ENCODE assay signal across 22 cellular contexts in genomic region chr9:17588395-17588794, GRCh38. TPM values are rescaled to one million over a fixed set of nuclear protein-coding genes. Genes with fewer than 3 reads are reported as not detected.
"Had no signal": no experiment of that assay in that cellular context is flagged by ENCODE, and none has a peak within 500 bp of the region (broad histone marks: within the 10 kb centered on the region; RNA-seq: fewer than 3 reads in every experiment).

No MANE protein-coding gene starts in this region.

- H3K36me3 Mint-ChIP-seq: activated naive CD4-positive, alpha-beta T cell treated with anti-CD3 and anti-CD28 coated beads, Interleukin-2, amount 10 ng/mL, durations not matched to agents 7 days and 5 days; activated naive CD8-positive, alpha-beta T cell treated with anti-CD3 and anti-CD28 coated beads for 36 hours had no signal

- H3K4me1 Mint-ChIP-seq: activated naive CD4-positive, alpha-beta T cell treated with anti-CD3 and anti-CD28 coated beads, Interleukin-2, amount 10 ng/mL, durations not matched to agents 7 days and 5 days; activated naive CD8-positive, alpha-beta T cell treated with anti-CD3 and anti-CD28 coated beads for 36 hours; IgD-negative memory B cell; T-helper 17 cell had no signal

- H3K4me3 Mint-ChIP-seq: activated CD8-positive, alpha-beta T cell treated with anti-CD3 and anti-CD28 coated beads for 36 hours; activated naive CD4-positive, alpha-beta T cell treated with anti-CD3 and anti-CD28 coated beads, Interleukin-2, amount 10 ng/mL, durations not matched to agents 7 days and 5 days; activated naive CD8-positive, alpha-beta T cell treated with anti-CD3 and anti-CD28 coated beads for 36 hours; activated T-cell treated with anti-CD3 and anti-CD28 coated beads, Interleukin-2, amount 50 U/mL, for 72 hours; IgD-negative memory B cell; T-helper 17 cell had no signal

- DNase-seq: activated CD4-positive, alpha-beta T cell treated with anti-CD3 and anti-CD28 coated beads for 4 hours; activated CD8-positive, alpha-beta memory T cell treated with anti-CD3 and anti-CD28 coated beads, Interleukin-2, amount 50 U/mL, for 4 hours; activated CD8-positive, alpha-beta T cell treated with anti-CD3 and anti-CD28 coated beads for 36 hours; activated gamma-delta T cell treated with Interleukin-2 at 50 U/mL for 16 hours; activated naive CD4-positive, alpha-beta T cell treated with anti-CD3 and anti-CD28 coated beads, Interleukin-2, amount 10 ng/mL, durations not matched to agents 7 days and 5 days; activated naive CD8-positive, alpha-beta T cell treated with anti-CD3 and anti-CD28 coated beads for 36 hours; activated T-cell treated with anti-CD3 and anti-CD28 coated beads, Interleukin-2, amount 50 U/mL, for 72 hours; caudate nucleus; KG1; NCI-H1048; NCI-H1694; NCI-H2029 treated with DMSO at 0.1 percent for 48 hours; NCI-H748 treated with DMSO at 0.1 percent for 48 hours; PC-9; SIG-M5; T-helper 17 cell; T1000 had no signal

- ATAC-seq: activated CD4-positive, CD25-positive, alpha-beta regulatory T cell treated with anti-CD3 and anti-CD28 coated beads, Interleukin-2, amount 50 U/mL, for 24 hours; activated CD8-positive, alpha-beta T cell treated with anti-CD3 and anti-CD28 coated beads for 36 hours; activated T-cell treated with anti-CD3 and anti-CD28 coated beads, Interleukin-2, amount 50 U/mL, for 72 hours; T-helper 17 cell had no signal

- H3K4me3 ChIP-seq: PC-9 had no signal

- H3K4me2 ChIP-seq: PC-9 had no signal

- H3K27ac ChIP-seq: PC-9, VCaP had no signal

- H3K9me3 Mint-ChIP-seq: activated CD8-positive, alpha-beta T cell treated with anti-CD3 and anti-CD28 coated beads for 36 hours; activated naive CD4-positive, alpha-beta T cell treated with anti-CD3 and anti-CD28 coated beads, Interleukin-2, amount 10 ng/mL, durations not matched to agents 7 days and 5 days; activated naive CD8-positive, alpha-beta T cell treated with anti-CD3 and anti-CD28 coated beads for 36 hours; activated T-helper 2 cell treated with anti-CD3 and anti-CD28 coated beads, Interferon-gamma antibody, Interleukin-2, Interleukin-4, amounts not matched to agents 10 μg/mL and 5 μg/mL and 100 μg/mL, durations not matched to agents 14 hours and 24 hours and 36 hours had no signal

- H3K27me3 Mint-ChIP-seq: activated naive CD4-positive, alpha-beta T cell treated with anti-CD3 and anti-CD28 coated beads, Interleukin-2, amount 10 ng/mL, durations not matched to agents 7 days and 5 days; activated naive CD8-positive, alpha-beta T cell treated with anti-CD3 and anti-CD28 coated beads for 36 hours; T-helper 17 cell had no signal

- H3K27ac Mint-ChIP-seq: activated CD8-positive, alpha-beta T cell treated with anti-CD3 and anti-CD28 coated beads for 36 hours; activated naive CD4-positive, alpha-beta T cell treated with anti-CD3 and anti-CD28 coated beads, Interleukin-2, amount 10 ng/mL, durations not matched to agents 7 days and 5 days; activated naive CD8-positive, alpha-beta T cell treated with anti-CD3 and anti-CD28 coated beads for 36 hours; activated T-cell treated with anti-CD3 and anti-CD28 coated beads, Interleukin-2, amount 50 U/mL, for 72 hours; activated T-helper 2 cell treated with anti-CD3 and anti-CD28 coated beads, Interferon-gamma antibody, Interleukin-2, Interleukin-4, amounts not matched to agents 10 μg/mL and 5 μg/mL and 100 μg/mL, durations not matched to agents 14 hours and 24 hours and 36 hours; IgD-negative memory B cell; T-helper 17 cell had no signal

RNA-seq across cellular contexts. Expression of gene SH3GL2, which starts 9.5 kb away (rescaled TPM):
- total RNA-seq: activated CD8-positive, alpha-beta T cell treated with anti-CD3 and anti-CD28 coated beads for 36 hours; activated naive CD8-positive, alpha-beta T cell treated with anti-CD3 and anti-CD28 coated beads for 36 hours; activated T-cell treated with anti-CD3 and anti-CD28 coated beads, Interleukin-2, amount 50 U/mL, for 72 hours; activated T-helper 2 cell treated with anti-CD3 and anti-CD28 coated beads, Interferon-gamma antibody, Interleukin-2, Interleukin-4, amounts not matched to agents 10 μg/mL and 5 μg/mL and 100 μg/mL, durations not matched to agents 14 hours and 24 hours and 36 hours; LHCN-M2; PC-9; T-helper 17 cell had no signal
- polyA plus RNA-seq: IgD-negative memory B cell had no signal
